ENCODE assay signal across 13 cellular contexts in genomic region chr6:104381907-104382306, GRCh38.
"Had no signal": no experiment of that assay in that cellular context is flagged by ENCODE, and none has a peak within 500 bp of the region (broad histone marks: within the 10 kb centered on the region; RNA-seq: fewer than 3 reads in every experiment).

No MANE protein-coding gene starts in this region.

- H3K27ac ChIP-seq: coronary artery, heart right ventricle, neutrophil had no signal

- H3K36me3 ChIP-seq: heart right ventricle, neutrophil had no signal

- H3K9me3 ChIP-seq: mucosa of descending colon, neutrophil had no signal

- ATAC-seq: heart right ventricle; left lobe of liver; mucosa of descending colon; naive thymus-derived CD8-positive, alpha-beta T cell had no signal

- H3K4me1 ChIP-seq: heart right ventricle had no signal

- H3K4me3 ChIP-seq: coronary artery, heart right ventricle, mucosa of descending colon, smooth muscle cell had no signal

- H3K4me2 ChIP-seq: smooth muscle cell had no signal

- H3K27me3 ChIP-seq: heart right ventricle, neutrophil had no signal

- DNase-seq: effector CD4-positive, alpha-beta T cell; heart right ventricle; islet precursor cell; mammary epithelial cell; mucosa of descending colon; naive thymus-derived CD8-positive, alpha-beta T cell; stimulated activated CD4-positive, alpha-beta T cell treated with anti-CD3 and anti-CD28 coated beads, Interleukin-2, amount 100 ng/mL, for 48 hours; stimulated activated naive CD4-positive, alpha-beta T cell treated with Interleukin-2 at 50 U/mL for 16 hours; trophoblast cell had no signal
